In genomic region chr17:18432206-18432605, GRCh38 we compare ENCODE assay signal across 16 cellular contexts. TPM values are rescaled to one million over a fixed set of nuclear protein-coding genes. Genes with fewer than 3 reads are reported as not detected.
"Had no signal": no experiment of that assay in that cellular context is flagged by ENCODE, and none has a peak within 500 bp of the region (broad histone marks: within the 10 kb centered on the region; RNA-seq: fewer than 3 reads in every experiment).

No MANE protein-coding gene starts in this region.

RNA-seq across cellular contexts. Expression of gene LGALS9C, which starts 44.4 kb away (rescaled TPM):
- total RNA-seq: activated naive CD4-positive, alpha-beta T cell treated with anti-CD3 and anti-CD28 coated beads, Interleukin-2, amount 50 U/mL, for 72 hours; activated T-cell treated with anti-CD3 and anti-CD28 coated beads, Interleukin-2, amount 50 U/mL, for 72 hours; activated T-helper 1 cell treated with anti-CD3 and anti-CD28 coated beads, Interleukin-12 subunit alpha, Interleukin-12 subunit beta, Interleukin-2, Interleukin-4 antibody, amounts not matched to agents 30 ng/mL and 10 ng/mL and 1 ng/mL, durations not matched to agents 14 hours and 24 hours and 36 hours; aorta; ascending aorta; astrocyte; body of pancreas; bronchial epithelial cell; cardiac muscle cell; cardiac septum; cerebellum had no signal
- polyA plus RNA-seq: cardiac muscle cell had no signal

RNA-seq across cellular contexts. Expression of gene EVPLL, which starts 54.6 kb away (rescaled TPM):
- total RNA-seq: activated naive CD4-positive, alpha-beta T cell treated with anti-CD3 and anti-CD28 coated beads for 36 hours; activated naive CD8-positive, alpha-beta T cell treated with anti-CD3 and anti-CD28 coated beads, Interleukin-2, amount 10 ng/mL, durations not matched to agents 7 days and 5 days; activated T-cell treated with anti-CD3 and anti-CD28 coated beads, Interleukin-2, amount 50 U/mL, for 72 hours; activated T-helper 1 cell treated with anti-CD3 and anti-CD28 coated beads, Interleukin-12 subunit alpha, Interleukin-12 subunit beta, Interleukin-2, Interleukin-4 antibody, amounts not matched to agents 30 ng/mL and 10 ng/mL and 1 ng/mL, durations not matched to agents 14 hours and 24 hours and 36 hours; activated T-helper 17 cell treated with anti-CD3 and anti-CD28 coated beads, Interleukin-2, amount 50 U/mL, for 72 hours; activated T-helper 2 cell treated with anti-CD3 and anti-CD28 coated beads, Interferon-gamma antibody, Interleukin-2, Interleukin-4, amounts not matched to agents 10 μg/mL and 5 μg/mL and 100 μg/mL, durations not matched to agents 14 hours and 24 hours and 36 hours; adrenal gland; aorta; ascending aorta; astrocyte; body of pancreas; cardiac muscle cell; cardiac septum; cerebellum had no signal
- polyA plus RNA-seq: aorta, cardiac muscle cell had no signal
